ENCODE assay signal across 9 cellular contexts in genomic region chr2:109921543-109922384, GRCh38. TPM values are rescaled to one million over a fixed set of nuclear protein-coding genes. Genes with fewer than 3 reads are reported as not detected.
DNase-seq lines count a peak whose midpoint lies in the region; ATAC-seq, FAIRE-seq and TF ChIP-seq lines count a peak whose summit lies in the region.
"Not testable (repeated sequence)": the region's sequence is repeated elsewhere in the genome, so short reads cannot be mapped to it uniquely, and the experiment has no call there.
"Had no signal": no experiment of that assay in that cellular context is flagged by ENCODE, and none has a peak within 500 bp of the region (broad histone marks: within the 10 kb centered on the region; RNA-seq: fewer than 3 reads in every experiment).

No MANE protein-coding gene starts in this region.

- FAIRE-seq in H54 (lab: Jason Lieb, UNC) (peak; percentile 99), small intestine (lab: Jason Lieb, UNC) (peak; percentile 73)

- H3K27me3 ChIP-seq in RWPE2 (ENCODE audit: insufficient read depth, poor library complexity, severe bottlenecking); heart right ventricle; small intestine (ENCODE audit: control insufficient read depth in 2 of 2, insufficient read depth in 2 of 2, low read length in 2 of 2): not testable (repeated sequence)

- H3K4me3 ChIP-seq in RWPE2 (ENCODE audit: severe bottlenecking); heart right ventricle; mucosa of descending colon; small intestine (ENCODE audit: low read depth in 1 of 2, low read length in 2 of 2): not testable (repeated sequence)

- H3K4me1 ChIP-seq in RWPE2 (ENCODE audit: insufficient read depth, poor library complexity, severe bottlenecking); heart right ventricle; mucosa of descending colon (ENCODE audit: low read depth); small intestine (ENCODE audit: control insufficient read depth in 2 of 2, insufficient read depth in 1 of 2, low read depth in 1 of 2, low read length in 1 of 2): not testable (repeated sequence)

- not testable (repeated sequence) for H3K27ac ChIP-seq in RWPE2 (ENCODE audit: poor library complexity, severe bottlenecking); heart right ventricle; small intestine (ENCODE audit: low read depth in 1 of 2, low read length in 1 of 2)

- not testable (repeated sequence) for TF ChIP-seq CTCF in RWPE2 (IDR thresholded peaks at IDR 0.05; ENCODE audit: poor library complexity, severe bottlenecking); heart right ventricle (IDR thresholded peaks at IDR 0.05); mucosa of descending colon (IDR thresholded peaks at IDR 0.05)

- intact Hi-C loops in heart right ventricle (cut with DNase I); mucosa of descending colon (cut with DNase I, micrococcal nuclease): not testable (repeated sequence)

- peak; percentile 93 for ATAC-seq in RWPE2 (ENCODE audit: low read depth)
- peak; percentile 82 for ATAC-seq in esophagus mucosa
- ATAC-seq in heart right ventricle, result peak; percentile 64 to 83 (median 77)
- ATAC-seq in left lobe of liver, result peak; percentile 60
- ATAC-seq in mucosa of descending colon, result peak; percentile 93

- not testable (repeated sequence) for TF ChIP-seq POLR2A in H54 (IDR thresholded peaks at IDR 0.05; ENCODE audit: low read depth, low read length)

- H3K36me3 ChIP-seq in RWPE2 (ENCODE audit: low read depth); heart right ventricle; mucosa of descending colon (ENCODE audit: low read depth); small intestine (ENCODE audit: control insufficient read depth in 2 of 2, insufficient read depth in 2 of 2, low read length in 2 of 2): not testable (repeated sequence)

- no CpG with 5 or more reads among the region's 7 CpGs for WGBS in heart right ventricle, 2 donors
- WGBS in small intestine, 3 donors, result no CpG with 5 or more reads among the region's 7 CpGs

- DNase-seq in H54 (ENCODE audit: insufficient read length, low spot score); RWPE2 (ENCODE audit: low spot score); heart right ventricle; left lobe of liver (ENCODE audit: low spot score); mucosa of descending colon; small intestine: not testable (repeated sequence)

- H3K9me3 ChIP-seq in RWPE2 (ENCODE audit: severe bottlenecking); heart right ventricle; mucosa of descending colon; small intestine (ENCODE audit: control insufficient read depth, low read depth): not testable (repeated sequence)

RNA-seq across cellular contexts. Expression of gene LIMS3, which starts 23.3 kb away (rescaled TPM):
- total RNA-seq in esophagus mucosa (not detected), heart right ventricle (1 to 10 TPM; 2.5 to 7.0 (median 4.5) TPM), left lobe of liver (not detected), mucosa of descending colon (1 to 10 TPM in 2 of 3 donors, under 1 TPM in 1; 0.90 to 2.8 (median 1.6) TPM)
- polyA plus RNA-seq in heart right ventricle (1 to 10 TPM; 1.0 to 3.6 TPM), small intestine (under 1 TPM in 1 of 3 donors, not detected in 2; 0.66 TPM)
- total RNA-seq: CD4-positive, CD25-positive, alpha-beta regulatory T cell had no signal
- polyA plus RNA-seq: H1 had no signal
